13 cellular contexts compared by ENCODE assay signal in genomic region chr5:68319316-68320093, GRCh38.
DNase-seq lines count a peak whose midpoint lies in the region; ATAC-seq, FAIRE-seq and TF ChIP-seq lines count a peak whose summit lies in the region.
"Had no signal": no experiment of that assay in that cellular context is flagged by ENCODE, and none has a peak within 500 bp of the region (broad histone marks: within the 10 kb centered on the region; RNA-seq: fewer than 3 reads in every experiment).

No MANE protein-coding gene starts in this region.

- FAIRE-seq in RCC 7860 (lab: Jason Lieb, UNC), result peak; percentile 94

- no peak overlapping the region for H3K4me3 Mint-ChIP-seq in Calu3 (ENCODE audit: low read depth, unreplicated experiment)
- H3K4me3 Mint-ChIP-seq in activated CD4-positive, alpha-beta memory T cell treated with anti-CD3 and anti-CD28 coated beads for 36 hours, result no peak overlapping the region
- H3K4me3 Mint-ChIP-seq: CD4-positive, alpha-beta memory T cell had no signal

- H3K27me3 Mint-ChIP-seq in Calu3 (ENCODE audit: unreplicated experiment), result no peaks in the 10 kb centered on the region
- H3K27me3 Mint-ChIP-seq in activated CD4-positive, alpha-beta memory T cell treated with anti-CD3 and anti-CD28 coated beads for 36 hours, result peaks cover 2% of the 10 kb centered on the region

- H3K4me1 Mint-ChIP-seq in Calu3 (ENCODE audit: low read depth, unreplicated experiment), result peaks cover 41% of the 10 kb centered on the region
- H3K4me1 Mint-ChIP-seq in activated CD4-positive, alpha-beta memory T cell treated with anti-CD3 and anti-CD28 coated beads for 36 hours (ENCODE audit: low read depth), result peaks cover 11% of the 10 kb centered on the region

- intact Hi-C loops in Calu3 (cut with micrococcal nuclease; ENCODE audit: unreplicated experiment), result no loop called here
- intact Hi-C loops in activated CD4-positive, alpha-beta memory T cell treated with anti-CD3 and anti-CD28 coated beads for 36 hours (cut with micrococcal nuclease), result no loop called here

- POLR2A ChIA-PET in activated CD4-positive, alpha-beta memory T cell treated with anti-CD3 and anti-CD28 coated beads for 36 hours (lab: Charles Lee), result interaction anchor here (0.6 kb wide), 1 partner anchor 16 kb away, joined by 3 read pairs; no protein-coding TSS in a partner anchor

- BruUV-seq in Calu3 (replicated peaks; lab: Mats Ljungman, UMichigan), result no TSS peak

- no peak overlapping the region for H3K4me3 ChIP-seq in epithelial cell of proximal tubule (ENCODE audit: low read depth, low read length)
- H3K4me3 ChIP-seq: adrenal gland, SJSA1 had no signal

- peak; percentile 67 for ATAC-seq in omental fat pad (ENCODE audit: low FRiP score)
- ATAC-seq in HG03196 (IDR thresholded peaks at IDR 0.05; ENCODE audit: unreplicated experiment), result no peak

- peak overlapping the region; percentile 24 for H3K27ac Mint-ChIP-seq in Calu3 (ENCODE audit: unreplicated experiment)
- no peak overlapping the region for H3K27ac Mint-ChIP-seq in activated CD4-positive, alpha-beta memory T cell treated with anti-CD3 and anti-CD28 coated beads for 36 hours

- no peaks in the 10 kb centered on the region for H3K36me3 Mint-ChIP-seq in Calu3 (ENCODE audit: insufficient read depth, unreplicated experiment)
- no peaks in the 10 kb centered on the region for H3K36me3 Mint-ChIP-seq in activated CD4-positive, alpha-beta memory T cell treated with anti-CD3 and anti-CD28 coated beads for 36 hours
- H3K36me3 Mint-ChIP-seq: CD4-positive, alpha-beta memory T cell had no signal

- H3K9me3 Mint-ChIP-seq in Calu3 (ENCODE audit: low read depth, unreplicated experiment), result no peaks in the 10 kb centered on the region
- H3K9me3 Mint-ChIP-seq in activated CD4-positive, alpha-beta memory T cell treated with anti-CD3 and anti-CD28 coated beads for 36 hours, result no peaks in the 10 kb centered on the region

- no peak for DNase-seq in Calu3
- DNase-seq in RCC 7860 (ENCODE audit: low spot score), result peak; percentile 91
- DNase-seq in epithelial cell of proximal tubule (ENCODE audit: low read depth), result peak; percentile 85
- no peak for DNase-seq in omental fat pad (ENCODE audit: low spot score)
- DNase-seq in activated CD4-positive, alpha-beta memory T cell treated with anti-CD3 and anti-CD28 coated beads for 36 hours, result no peak
- DNase-seq in NCI-H446 (lab: John Stamatoyannopoulos, UW), result no peak
- no peak for DNase-seq in KG1 (lab: John Stamatoyannopoulos, UW)
- DNase-seq: CD4-positive, alpha-beta memory T cell; NCI-H1417; NCI-H774 had no signal

- TF ChIP-seq CTCF in Calu3 (IDR thresholded peaks at IDR 0.05; ENCODE audit: unreplicated experiment) (no peak), epithelial cell of proximal tubule (conservative IDR thresholded peaks at IDR 0.05; ENCODE audit: low read depth, low read length) (no peak), omental fat pad (IDR thresholded peaks at IDR 0.05) (no peak)

- CTCF ChIA-PET in Calu3 (lab: Charles Lee), result no interaction called here
- CTCF ChIA-PET in activated CD4-positive, alpha-beta memory T cell treated with anti-CD3 and anti-CD28 coated beads for 36 hours (lab: Charles Lee), result interaction anchor here (0.9 to 1.1 kb wide), 2 partner anchors 57 to 139 kb away, joined by 3 to 4 read pairs; no protein-coding TSS in a partner anchor

Comparison
In these comparisons a context has a peak if more than half of its experiments do, and no peak if none do; other contexts are left out.
1. DNase-seq: peak in RCC 7860 (single experiment) and epithelial cell of proximal tubule (single experiment); none in Calu3 (single experiment), omental fat pad (single experiment), activated CD4-positive, alpha-beta memory T cell treated with anti-CD3 and anti-CD28 coated beads for 36 hours (single experiment), NCI-H446 (0 of 2) and KG1 (single experiment).